In the genomic region with DNA sequence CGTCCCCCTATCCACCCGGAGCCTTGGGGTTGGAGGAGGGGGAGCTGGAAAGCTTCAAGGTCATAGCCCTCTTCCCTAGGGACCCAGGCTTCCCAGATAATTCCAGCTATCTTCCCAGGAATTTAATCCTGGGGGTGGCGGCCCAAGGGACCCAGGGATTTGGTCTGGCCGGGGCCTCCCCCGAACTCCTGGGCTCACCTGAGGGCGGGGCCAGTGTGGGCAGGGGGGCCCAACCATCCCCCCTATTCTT, we compare ENCODE assay signal across 7 cellular contexts. TPM values are rescaled to one million over a fixed set of nuclear protein-coding genes. Genes with fewer than 3 reads are reported as not detected.
A peak's percentile ranks its signal among the peaks of the same experiment; 100 is the strongest.
DNase-seq lines count a peak whose midpoint lies in the region; ATAC-seq and TF ChIP-seq lines count a peak whose summit lies in the region.

No MANE protein-coding gene starts in this region.

- CTCF ChIA-PET in activated CD8-positive, alpha-beta T cell treated with anti-CD3 and anti-CD28 coated beads for 36 hours (lab: Charles Lee): interaction anchor here (1.0 to 1.4 kb wide), 3 partner anchors 23 to 134 kb away, joined by 3 to 9 read pairs (median 5); no protein-coding TSS in a partner anchor

- TF ChIP-seq EP300 in stomach (IDR thresholded peaks at IDR 0.05): no peak

- POLR2A ChIA-PET in activated CD8-positive, alpha-beta T cell treated with anti-CD3 and anti-CD28 coated beads for 36 hours (lab: Charles Lee): interaction anchor here (1.4 kb wide), 2 partner anchors 9 to 133 kb away, joined by 5 to 8 read pairs; no protein-coding TSS in a partner anchor

- ATAC-seq in activated CD8-positive, alpha-beta T cell treated with anti-CD3 and anti-CD28 coated beads for 36 hours: no peak
- no peak for ATAC-seq in GM18517 (IDR thresholded peaks at IDR 0.05; ENCODE audit: unreplicated experiment)
- ATAC-seq in HG03354 (IDR thresholded peaks at IDR 0.05; ENCODE audit: poor library complexity, severe bottlenecking, unreplicated experiment): no peak
- no peak for ATAC-seq in HG03342 (IDR thresholded peaks at IDR 0.05; ENCODE audit: unreplicated experiment)

- peak overlapping the region; percentile 95 for H3K4me3 Mint-ChIP-seq in HFFc6
- H3K4me3 Mint-ChIP-seq in activated CD8-positive, alpha-beta T cell treated with anti-CD3 and anti-CD28 coated beads for 36 hours: peak overlapping the region; percentile 96

- TF ChIP-seq CTCF in HFFc6 (IDR thresholded peaks at IDR 0.05) (no peak), stomach (IDR thresholded peaks at IDR 0.05) (no peak)
- TF ChIP-seq CTCF in activated CD8-positive, alpha-beta T cell treated with anti-CD3 and anti-CD28 coated beads for 36 hours (IDR thresholded peaks at IDR 0.05): no peak

- H3K4me1 ChIP-seq in iPS-18a (ENCODE audit: control insufficient read depth, low read depth, low read length) (peaks cover 8% of the 10 kb centered on the region), stomach (peaks cover 49 to 62% (median 56%) of the 10 kb centered on the region in 4 donors)

- DNase-seq in HFFc6 (no peak), stomach (no peak)
- DNase-seq in activated CD8-positive, alpha-beta T cell treated with anti-CD3 and anti-CD28 coated beads for 36 hours: no peak

- H3K27me3 ChIP-seq in iPS-18a (ENCODE audit: control insufficient read depth, insufficient read depth, low read length) (no peaks in the 10 kb centered on the region), stomach (no peaks in the 10 kb centered on the region)

- H3K27ac ChIP-seq in iPS-18a (ENCODE audit: low read length): peak overlapping the region; percentile 47
- peak overlapping the region; percentile 91 to 97 (median 96) for H3K27ac ChIP-seq in stomach

- peak overlapping the region; percentile 88 for H3K9ac ChIP-seq in iPS-18a (ENCODE audit: low read length)

- H3K36me3 ChIP-seq in iPS-18a (ENCODE audit: control insufficient read depth, low read depth, low read length): no peaks in the 10 kb centered on the region
- peaks cover 0 to 14% (median 0%) of the 10 kb centered on the region in 4 donors for H3K36me3 ChIP-seq in stomach

- 0 to 4% (median 1%) methylated on average over 4 to 6 of the region's 6 CpGs for WGBS in stomach, 5 donors

- H3K9me3 ChIP-seq in iPS-18a (ENCODE audit: control insufficient read depth, low read depth, low read length) (no peaks in the 10 kb centered on the region), stomach (no peaks in the 10 kb centered on the region)

- no peak overlapping the region for H3K27ac Mint-ChIP-seq in HFFc6
- peak overlapping the region; percentile 90 for H3K27ac Mint-ChIP-seq in activated CD8-positive, alpha-beta T cell treated with anti-CD3 and anti-CD28 coated beads for 36 hours

- H3K9me3 Mint-ChIP-seq in HFFc6: no peaks in the 10 kb centered on the region
- no peaks in the 10 kb centered on the region for H3K9me3 Mint-ChIP-seq in activated CD8-positive, alpha-beta T cell treated with anti-CD3 and anti-CD28 coated beads for 36 hours

- peaks cover 17% of the 10 kb centered on the region for H3K36me3 Mint-ChIP-seq in HFFc6 (ENCODE audit: low read depth)
- peaks cover 17% of the 10 kb centered on the region for H3K36me3 Mint-ChIP-seq in activated CD8-positive, alpha-beta T cell treated with anti-CD3 and anti-CD28 coated beads for 36 hours (ENCODE audit: low read depth)

- no peaks in the 10 kb centered on the region; the same call in 1 of the 2 replicates for H3K27me3 Mint-ChIP-seq in HFFc6 (ENCODE audit: insufficient read depth)
- H3K27me3 Mint-ChIP-seq in activated CD8-positive, alpha-beta T cell treated with anti-CD3 and anti-CD28 coated beads for 36 hours: no peaks in the 10 kb centered on the region

- H3K4me1 Mint-ChIP-seq in HFFc6 (ENCODE audit: low read depth): peaks cover 37% of the 10 kb centered on the region
- peaks cover 48% of the 10 kb centered on the region for H3K4me1 Mint-ChIP-seq in activated CD8-positive, alpha-beta T cell treated with anti-CD3 and anti-CD28 coated beads for 36 hours (ENCODE audit: low read depth)

- intact Hi-C loops in activated CD8-positive, alpha-beta T cell treated with anti-CD3 and anti-CD28 coated beads for 36 hours (cut with micrococcal nuclease): loop anchor here (5.0 kb wide), 1 partner anchor 134 kb away; no protein-coding TSS in a partner anchor
- intact Hi-C loops in stomach (cut with DNase I; ENCODE audit: low total_unique reads): no loop called here

- TF ChIP-seq POLR2A in stomach (IDR thresholded peaks at IDR 0.05): no peak

- peak overlapping the region; percentile 83 for H3K4me3 ChIP-seq in iPS-18a (ENCODE audit: low read length)
- H3K4me3 ChIP-seq in stomach: peak overlapping the region; percentile 88 to 98 (median 92)

RNA-seq across cellular contexts. Expression of gene VASP, which starts 1.3 kb away (rescaled TPM):
- 100 to 1,000 TPM; 179 to 199 (median 185) TPM for total RNA-seq in HFFc6 (2021; fragmentation: NEBNext Ultra II Directional; extraction: Animal tissue kit (Norgen Biotek cat#: 25700))
- total RNA-seq in activated CD8-positive, alpha-beta T cell treated with anti-CD3 and anti-CD28 coated beads for 36 hours: 100 to 1,000 TPM; 152 to 153 TPM
- 100 to 1,000 TPM in 3 of 5 donors, 10 to 100 TPM in 2; 48.4 to 280 (median 119) TPM for total RNA-seq in stomach
- 100 to 1,000 TPM in 1 of 3 donors, 10 to 100 TPM in 2; 62.8 to 149 (median 76.0) TPM for polyA plus RNA-seq in stomach

RNA-seq across cellular contexts. Expression of gene PPM1N, which starts 10.4 kb away (rescaled TPM):
- 1 to 10 TPM in 4 of 6 experiments, under 1 TPM in 2; 0.80 to 1.3 (median 1.1) TPM for total RNA-seq in HFFc6 (2021; fragmentation: NEBNext Ultra II Directional; extraction: Animal tissue kit (Norgen Biotek cat#: 25700))
- total RNA-seq in activated CD8-positive, alpha-beta T cell treated with anti-CD3 and anti-CD28 coated beads for 36 hours: 1 to 10 TPM; 3.7 to 4.2 TPM
- total RNA-seq in stomach: 1 to 10 TPM in 1 of 5 donors, under 1 TPM in 1, not detected in 3; 0.92 to 1.6 TPM
- 1 to 10 TPM; 1.9 to 5.2 (median 4.9) TPM for polyA plus RNA-seq in stomach

RNA-seq across cellular contexts. Expression of gene RTN2, which starts 11.8 kb away (rescaled TPM):
- 10 to 100 TPM; 10.3 to 21.3 (median 13.8) TPM for total RNA-seq in HFFc6 (2021; fragmentation: NEBNext Ultra II Directional; extraction: Animal tissue kit (Norgen Biotek cat#: 25700))
- 1 to 10 TPM; 2.6 to 3.0 TPM for total RNA-seq in activated CD8-positive, alpha-beta T cell treated with anti-CD3 and anti-CD28 coated beads for 36 hours
- 10 to 100 TPM in 2 of 5 donors, 1 to 10 TPM in 2, not detected in 1; 2.0 to 37.3 (median 10.6) TPM for total RNA-seq in stomach
- polyA plus RNA-seq in stomach: 1 to 10 TPM; 4.7 to 9.3 (median 7.9) TPM

RNA-seq across cellular contexts. Expression of gene FOSB, which starts 40.8 kb away (rescaled TPM):
- 10 to 100 TPM; 35.0 to 71.5 (median 62.9) TPM for total RNA-seq in HFFc6 (2021; fragmentation: NEBNext Ultra II Directional; extraction: Animal tissue kit (Norgen Biotek cat#: 25700))
- 10 to 100 TPM; 70.0 to 71.2 TPM for total RNA-seq in activated CD8-positive, alpha-beta T cell treated with anti-CD3 and anti-CD28 coated beads for 36 hours
- 10 to 100 TPM in 2 of 5 donors, 1 to 10 TPM in 3; 1.2 to 76.8 (median 5.5) TPM for total RNA-seq in stomach
- 10 to 100 TPM in 2 of 3 donors, 1 to 10 TPM in 1; 6.9 to 20.9 (median 11.1) TPM for polyA plus RNA-seq in stomach
